Comparison of ENCODE assay signal across 12 cellular contexts in the genomic region with DNA sequence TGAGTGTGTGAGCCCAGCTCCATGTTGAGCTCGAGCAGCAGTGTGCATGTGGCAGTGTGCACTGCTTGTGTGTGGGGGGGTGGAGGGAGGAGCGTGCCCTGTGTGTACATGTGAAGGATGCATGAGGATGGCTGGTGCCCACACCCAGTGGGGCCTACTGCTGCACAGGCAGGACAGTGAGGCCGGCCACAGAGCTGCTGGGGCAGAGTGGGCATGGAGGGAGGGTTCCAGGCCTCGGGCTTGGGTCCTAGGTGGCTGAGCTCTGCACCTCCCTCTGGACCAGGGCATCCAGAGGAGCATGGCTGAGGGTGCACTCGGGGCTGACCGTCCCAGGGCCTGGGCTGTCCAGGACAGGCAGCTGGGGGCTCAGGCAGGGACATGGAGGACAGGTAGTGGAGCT. TPM values are rescaled to one million over a fixed set of nuclear protein-coding genes. Genes with fewer than 3 reads are reported as not detected.
A peak's percentile ranks its signal among the peaks of the same experiment; 100 is the strongest.
DNase-seq lines count a peak whose midpoint lies in the region.
"Had no signal": no experiment of that assay in that cellular context is flagged by ENCODE, and none has a peak within 500 bp of the region (broad histone marks: within the 10 kb centered on the region; RNA-seq: fewer than 3 reads in every experiment).

No MANE protein-coding gene starts in this region.

- peak overlapping the region in 1 of 2 experiments; percentile 67 for H3K4me3 ChIP-seq in mesenchymal stem cell (ENCODE audit: insufficient read depth in 1 of 2, low read depth in 1 of 2, low read length in 2 of 2)

- no peak overlapping the region for H2BK120ac ChIP-seq in mesenchymal stem cell (ENCODE audit: low read depth, low read length)

- peak overlapping the region; percentile 77 for H3K9ac ChIP-seq in mesenchymal stem cell (ENCODE audit: low read length)

- no peak overlapping the region for H3K18ac ChIP-seq in mesenchymal stem cell (ENCODE audit: low read depth in 1 of 2, low read length in 2 of 2)

- peaks cover 23 to 73% of the 10 kb centered on the region in 2 experiments for H3K36me3 ChIP-seq in mesenchymal stem cell (ENCODE audit: control insufficient read depth in 1 of 2, insufficient read depth in 2 of 2, low read depth in 1 of 2, low read length in 2 of 2)
- H3K36me3 ChIP-seq: breast epithelium had no signal

- peaks cover 39% of the 10 kb centered on the region for H3K79me1 ChIP-seq in mesenchymal stem cell (replicated peaks; ENCODE audit: low read length, poor library complexity, severe bottlenecking)

- H3K4ac ChIP-seq in mesenchymal stem cell (ENCODE audit: low read depth in 1 of 2, low read length in 2 of 2), result no peak overlapping the region

- H3K9me3 ChIP-seq in mesenchymal stem cell (ENCODE audit: control insufficient read depth, low read length), result no peaks in the 10 kb centered on the region
- H3K9me3 ChIP-seq: breast epithelium had no signal

- H2BK12ac ChIP-seq in mesenchymal stem cell (ENCODE audit: low read length in 2 of 2), result no peak overlapping the region

- H3K4me2 ChIP-seq in mesenchymal stem cell (ENCODE audit: low read length, poor library complexity, severe bottlenecking), result no peak overlapping the region

- H3K4me1 ChIP-seq in mesenchymal stem cell (ENCODE audit: control insufficient read depth, insufficient read depth, low read depth, low read length), result peaks cover 32% of the 10 kb centered on the region

- H3K27ac Mint-ChIP-seq in activated CD4-positive, alpha-beta T cell treated with anti-CD3 and anti-CD28 coated beads, Interleukin-2, amount 10 ng/mL, durations not matched to agents 24 days and 14 days, result peak overlapping the region; percentile 32
- H3K27ac Mint-ChIP-seq in activated T-helper 1 cell treated with anti-CD3 and anti-CD28 coated beads, Interleukin-12 subunit alpha, Interleukin-12 subunit beta, Interleukin-2, Interleukin-4 antibody, amounts not matched to agents 30 ng/mL and 10 ng/mL and 1 ng/mL, durations not matched to agents 14 hours and 24 hours and 36 hours, result peak overlapping the region; percentile 49

- no peak overlapping the region for H2AK5ac ChIP-seq in mesenchymal stem cell (ENCODE audit: low read length, severe bottlenecking)

- 97% methylated on average over 6 of the region's 6 CpGs for WGBS in mesenchymal stem cell

- H2BK5ac ChIP-seq in mesenchymal stem cell (ENCODE audit: low read depth, low read length, poor library complexity, severe bottlenecking), result no peak overlapping the region

- intact Hi-C loops in activated CD4-positive, alpha-beta T cell treated with anti-CD3 and anti-CD28 coated beads, Interleukin-2, amount 10 ng/mL, durations not matched to agents 24 days and 14 days (cut with micrococcal nuclease), result no loop called here
- intact Hi-C loops in activated T-helper 1 cell treated with anti-CD3 and anti-CD28 coated beads, Interleukin-12 subunit alpha, Interleukin-12 subunit beta, Interleukin-2, Interleukin-4 antibody, amounts not matched to agents 30 ng/mL and 10 ng/mL and 1 ng/mL, durations not matched to agents 14 hours and 24 hours and 36 hours (cut with micrococcal nuclease), result no loop called here

- no peak overlapping the region for H4K8ac ChIP-seq in mesenchymal stem cell (ENCODE audit: low read length)

- H3K14ac ChIP-seq in mesenchymal stem cell (ENCODE audit: low read length in 2 of 2), result peak overlapping the region in 1 of 2 experiments; percentile 13

- peaks cover 3% of the 10 kb centered on the region for H3K36me3 Mint-ChIP-seq in activated CD4-positive, alpha-beta T cell treated with anti-CD3 and anti-CD28 coated beads, Interleukin-2, amount 10 ng/mL, durations not matched to agents 24 days and 14 days (ENCODE audit: low read depth)
- H3K36me3 Mint-ChIP-seq in activated T-helper 1 cell treated with anti-CD3 and anti-CD28 coated beads, Interleukin-12 subunit alpha, Interleukin-12 subunit beta, Interleukin-2, Interleukin-4 antibody, amounts not matched to agents 30 ng/mL and 10 ng/mL and 1 ng/mL, durations not matched to agents 14 hours and 24 hours and 36 hours (ENCODE audit: low read depth), result no peaks in the 10 kb centered on the region

- no peak overlapping the region for H2AFZ ChIP-seq in mesenchymal stem cell (ENCODE audit: low read depth, low read length)

- H4K91ac ChIP-seq in mesenchymal stem cell (ENCODE audit: low read length), result no peak overlapping the region

- no peak overlapping the region for H3K23ac ChIP-seq in mesenchymal stem cell (ENCODE audit: low read length in 2 of 2)

- H3K27me3 ChIP-seq in mesenchymal stem cell (ENCODE audit: control insufficient read depth in 1 of 2, insufficient read depth in 1 of 2, low read length in 2 of 2), result no peaks in the 10 kb centered on the region
- H3K27me3 ChIP-seq: breast epithelium had no signal

- DNase-seq in activated CD4-positive, alpha-beta T cell treated with anti-CD3 and anti-CD28 coated beads, Interleukin-2, amount 10 ng/mL, durations not matched to agents 24 days and 14 days, result no peak
- DNase-seq in activated CD4-positive, alpha-beta T cell treated with anti-CD3 and anti-CD28 coated beads, Interleukin-2, amount 50 U/mL, for 4 hours, result no peak
- no peak for DNase-seq in activated T-helper 1 cell treated with anti-CD3 and anti-CD28 coated beads, Interleukin-12 subunit alpha, Interleukin-12 subunit beta, Interleukin-2, Interleukin-4 antibody, amounts not matched to agents 30 ng/mL and 10 ng/mL and 1 ng/mL, durations not matched to agents 14 hours and 24 hours and 36 hours (ENCODE audit: low spot score)
- DNase-seq in mesenchymal stem cell (no peak), substantia nigra (lab: John Stamatoyannopoulos, UW) (peak in 2 of 49 donors; percentile 21 to 33), NCI-H2107 (lab: John Stamatoyannopoulos, UW) (no peak), islet precursor cell (no peak), cerebellar nuclear complex (lab: John Stamatoyannopoulos, UW) (no peak)
- DNase-seq: 8988T; kidney glomerular epithelial cell; NK-92 treated with Interleukin-12 subunit alpha and Interleukin-12 subunit beta, amount 100 ng/mL, for 24 hours had no signal

- H2BK15ac ChIP-seq in mesenchymal stem cell (ENCODE audit: low read depth, poor library complexity, severe bottlenecking), result no peak overlapping the region

- no peaks in the 10 kb centered on the region for H3K27me3 Mint-ChIP-seq in activated CD4-positive, alpha-beta T cell treated with anti-CD3 and anti-CD28 coated beads, Interleukin-2, amount 10 ng/mL, durations not matched to agents 24 days and 14 days
- no peaks in the 10 kb centered on the region for H3K27me3 Mint-ChIP-seq in activated T-helper 1 cell treated with anti-CD3 and anti-CD28 coated beads, Interleukin-12 subunit alpha, Interleukin-12 subunit beta, Interleukin-2, Interleukin-4 antibody, amounts not matched to agents 30 ng/mL and 10 ng/mL and 1 ng/mL, durations not matched to agents 14 hours and 24 hours and 36 hours (ENCODE audit: insufficient read depth)

- H3K4me1 Mint-ChIP-seq in activated CD4-positive, alpha-beta T cell treated with anti-CD3 and anti-CD28 coated beads, Interleukin-2, amount 10 ng/mL, durations not matched to agents 24 days and 14 days, result peaks cover 10% of the 10 kb centered on the region
- peaks cover 11% of the 10 kb centered on the region for H3K4me1 Mint-ChIP-seq in activated T-helper 1 cell treated with anti-CD3 and anti-CD28 coated beads, Interleukin-12 subunit alpha, Interleukin-12 subunit beta, Interleukin-2, Interleukin-4 antibody, amounts not matched to agents 30 ng/mL and 10 ng/mL and 1 ng/mL, durations not matched to agents 14 hours and 24 hours and 36 hours (ENCODE audit: low read depth)

- H3K4me3 Mint-ChIP-seq in activated CD4-positive, alpha-beta T cell treated with anti-CD3 and anti-CD28 coated beads, Interleukin-2, amount 10 ng/mL, durations not matched to agents 24 days and 14 days, result no peak overlapping the region
- H3K4me3 Mint-ChIP-seq in activated T-helper 1 cell treated with anti-CD3 and anti-CD28 coated beads, Interleukin-12 subunit alpha, Interleukin-12 subunit beta, Interleukin-2, Interleukin-4 antibody, amounts not matched to agents 30 ng/mL and 10 ng/mL and 1 ng/mL, durations not matched to agents 14 hours and 24 hours and 36 hours, result no peak overlapping the region

- H3K9me3 Mint-ChIP-seq in activated CD4-positive, alpha-beta T cell treated with anti-CD3 and anti-CD28 coated beads, Interleukin-2, amount 10 ng/mL, durations not matched to agents 24 days and 14 days, result no peaks in the 10 kb centered on the region
- H3K9me3 Mint-ChIP-seq in activated T-helper 1 cell treated with anti-CD3 and anti-CD28 coated beads, Interleukin-12 subunit alpha, Interleukin-12 subunit beta, Interleukin-2, Interleukin-4 antibody, amounts not matched to agents 30 ng/mL and 10 ng/mL and 1 ng/mL, durations not matched to agents 14 hours and 24 hours and 36 hours, result no peaks in the 10 kb centered on the region

- no peak overlapping the region for H3K27ac ChIP-seq in mesenchymal stem cell (ENCODE audit: low read length, poor library complexity, severe bottlenecking)
- H3K27ac ChIP-seq in substantia nigra (ENCODE audit: low read depth, low read length, poor library complexity, severe bottlenecking), result peak overlapping the region; percentile 99

RNA-seq across cellular contexts. Expression of a gene that starts 1.8 kb away (rescaled TPM):
- 0.69 and 0.96 TPM in 2 replicates for total RNA-seq in activated CD4-positive, alpha-beta T cell treated with anti-CD3 and anti-CD28 coated beads, Interleukin-2, amount 10 ng/mL, durations not matched to agents 24 days and 14 days
- 0.61 and 0.93 TPM in 2 replicates for total RNA-seq in activated T-helper 1 cell treated with anti-CD3 and anti-CD28 coated beads, Interleukin-12 subunit alpha, Interleukin-12 subunit beta, Interleukin-2, Interleukin-4 antibody, amounts not matched to agents 30 ng/mL and 10 ng/mL and 1 ng/mL, durations not matched to agents 14 hours and 24 hours and 36 hours
- polyA plus RNA-seq in mesenchymal stem cell (2013, experiment 1 of 2), result 0.33 TPM
- polyA plus RNA-seq in mesenchymal stem cell (2013, experiment 2 of 2), result 0.37 TPM

RNA-seq across cellular contexts. Expression of a gene that starts 11.4 kb away (rescaled TPM):
- total RNA-seq in activated CD4-positive, alpha-beta T cell treated with anti-CD3 and anti-CD28 coated beads, Interleukin-2, amount 10 ng/mL, durations not matched to agents 24 days and 14 days, result 211 and 222 TPM in 2 replicates
- total RNA-seq in activated T-helper 1 cell treated with anti-CD3 and anti-CD28 coated beads, Interleukin-12 subunit alpha, Interleukin-12 subunit beta, Interleukin-2, Interleukin-4 antibody, amounts not matched to agents 30 ng/mL and 10 ng/mL and 1 ng/mL, durations not matched to agents 14 hours and 24 hours and 36 hours, result 201 and 202 TPM in 2 replicates
- 218 TPM for polyA plus RNA-seq in mesenchymal stem cell (2013, experiment 1 of 2)
- polyA plus RNA-seq in mesenchymal stem cell (2013, experiment 2 of 2), result 225 TPM

RNA-seq across cellular contexts. Expression of a gene that starts 14.1 kb away (rescaled TPM):
- 10.8 and 11.4 TPM in 2 replicates for total RNA-seq in activated CD4-positive, alpha-beta T cell treated with anti-CD3 and anti-CD28 coated beads, Interleukin-2, amount 10 ng/mL, durations not matched to agents 24 days and 14 days
- 7.5 and 8.1 TPM in 2 replicates for total RNA-seq in activated T-helper 1 cell treated with anti-CD3 and anti-CD28 coated beads, Interleukin-12 subunit alpha, Interleukin-12 subunit beta, Interleukin-2, Interleukin-4 antibody, amounts not matched to agents 30 ng/mL and 10 ng/mL and 1 ng/mL, durations not matched to agents 14 hours and 24 hours and 36 hours
- 1.2 TPM for polyA plus RNA-seq in mesenchymal stem cell (2013, experiment 1 of 2)
- polyA plus RNA-seq in mesenchymal stem cell (2013, experiment 2 of 2), result 1.7 TPM

RNA-seq across cellular contexts. Expression of a gene that starts 42.4 kb away (rescaled TPM):
- total RNA-seq in activated CD4-positive, alpha-beta T cell treated with anti-CD3 and anti-CD28 coated beads, Interleukin-2, amount 10 ng/mL, durations not matched to agents 24 days and 14 days, result 55.2 and 62.2 TPM in 2 replicates
- total RNA-seq in activated T-helper 1 cell treated with anti-CD3 and anti-CD28 coated beads, Interleukin-12 subunit alpha, Interleukin-12 subunit beta, Interleukin-2, Interleukin-4 antibody, amounts not matched to agents 30 ng/mL and 10 ng/mL and 1 ng/mL, durations not matched to agents 14 hours and 24 hours and 36 hours, result 53.3 and 61.7 TPM in 2 replicates
- 49.1 TPM for polyA plus RNA-seq in mesenchymal stem cell (2013, experiment 1 of 2)
- polyA plus RNA-seq in mesenchymal stem cell (2013, experiment 2 of 2), result 50.1 TPM

RNA-seq across cellular contexts. Expression of a gene that starts 48.4 kb away (rescaled TPM):
- 27.5 and 33.0 TPM in 2 replicates for total RNA-seq in activated CD4-positive, alpha-beta T cell treated with anti-CD3 and anti-CD28 coated beads, Interleukin-2, amount 10 ng/mL, durations not matched to agents 24 days and 14 days
- total RNA-seq in activated T-helper 1 cell treated with anti-CD3 and anti-CD28 coated beads, Interleukin-12 subunit alpha, Interleukin-12 subunit beta, Interleukin-2, Interleukin-4 antibody, amounts not matched to agents 30 ng/mL and 10 ng/mL and 1 ng/mL, durations not matched to agents 14 hours and 24 hours and 36 hours, result 27.7 and 30.7 TPM in 2 replicates
- 10.8 TPM for polyA plus RNA-seq in mesenchymal stem cell (2013, experiment 1 of 2)
- polyA plus RNA-seq in mesenchymal stem cell (2013, experiment 2 of 2), result 11.6 TPM
